8 cellular contexts compared by ENCODE assay signal in the genomic region with DNA sequence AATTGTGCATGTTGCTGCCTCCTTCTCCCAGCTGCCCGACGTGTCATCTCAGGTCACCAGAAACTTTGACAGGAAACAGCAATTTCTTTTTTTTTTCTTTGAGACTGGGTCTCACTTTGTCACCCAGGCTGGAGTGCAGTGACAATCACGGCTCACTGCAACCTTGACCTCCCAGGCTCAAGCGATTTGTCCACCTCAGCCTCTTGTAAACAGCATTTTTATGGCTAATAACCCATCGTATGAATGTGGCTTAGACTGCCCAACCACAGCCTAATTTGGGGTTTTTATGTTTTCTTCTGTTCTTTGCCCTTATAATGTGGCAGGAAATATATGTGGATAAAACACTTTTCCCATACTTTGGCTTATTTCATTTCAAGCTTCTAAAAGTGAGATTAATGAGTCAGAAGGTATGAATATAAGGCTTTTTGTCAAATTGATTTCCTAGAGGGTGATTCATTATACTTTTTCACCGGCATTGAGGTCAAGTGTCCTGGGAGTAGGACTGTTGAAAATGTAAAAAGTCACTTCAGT. TPM values are rescaled to one million over a fixed set of nuclear protein-coding genes. Genes with fewer than 3 reads are reported as not detected.
DNase-seq lines count a peak whose midpoint lies in the region; ATAC-seq, FAIRE-seq and TF ChIP-seq lines count a peak whose summit lies in the region.

No MANE protein-coding gene starts in this region.

- peaks cover 14% of the 10 kb centered on the region for H3K4me1 ChIP-seq in SJCRH30

- H3K36me3 ChIP-seq in SJCRH30 = peaks cover 49% of the 10 kb centered on the region

- peak; percentile 51 for TF ChIP-seq POLR2A in GM19193 (IDR thresholded peaks at IDR 0.05; ENCODE audit: extremely low read depth, insufficient read depth, insufficient read length)

- no peaks in the 10 kb centered on the region for H3K9me3 ChIP-seq in SJCRH30 (replicated peaks)

- H3K27me3 ChIP-seq in SJCRH30 = no peaks in the 10 kb centered on the region

- no peak overlapping the region for H3K4me3 ChIP-seq in SJCRH30

- peak overlapping the region; percentile 3; the same call in 1 of the 2 replicates for H3K27ac ChIP-seq in SJCRH30

- ATAC-seq in GM18511 (IDR thresholded peaks at IDR 0.05; ENCODE audit: unreplicated experiment) = no peak

- in situ Hi-C loops in ACHN (cut with HindIII; ENCODE audit: low pct_ligation_motif_present, low pct_unique_long_range_greater_than_20kb, low sequenced_read_pairs) = no loop called here

- DNase-seq in ACHN = peak; percentile 13
- DNase-seq in SJCRH30 = peak in 1 of 2 experiments; percentile 48
- DNase-seq in glomerular visceral epithelial cell (ENCODE audit: extremely low spot score) = peak; percentile 32
- DNase-seq in frontal cortex (ENCODE audit: low spot score in 2 of 2) = no peak
- DNase-seq in foreskin melanocyte = no peak
- DNase-seq in DMS153 treated with DMSO at 0.1 percent for 48 hours (lab: John Stamatoyannopoulos, UW; ENCODE audit: unreplicated experiment) = no peak

- FAIRE-seq in frontal cortex (lab: Jason Lieb, UNC) = no peak

RNA-seq across cellular contexts. Expression of gene SLC5A10, which starts 31.0 kb away (rescaled TPM):
- not detected in 2 replicates for total RNA-seq in SJCRH30 (2014; rRNA removed; shearing (Covaris generic))
- total RNA-seq in frontal cortex = not detected

Comparison
In these comparisons a context has a peak if more than half of its experiments do, and no peak if none do; other contexts are left out.
1. DNase-seq: peak in ACHN (single experiment) and glomerular visceral epithelial cell (single experiment); none in frontal cortex (0 of 2), foreskin melanocyte (single experiment) and DMS153 treated with DMSO at 0.1 percent for 48 hours (single experiment).